25 cellular contexts compared by ENCODE assay signal in the genomic region with DNA sequence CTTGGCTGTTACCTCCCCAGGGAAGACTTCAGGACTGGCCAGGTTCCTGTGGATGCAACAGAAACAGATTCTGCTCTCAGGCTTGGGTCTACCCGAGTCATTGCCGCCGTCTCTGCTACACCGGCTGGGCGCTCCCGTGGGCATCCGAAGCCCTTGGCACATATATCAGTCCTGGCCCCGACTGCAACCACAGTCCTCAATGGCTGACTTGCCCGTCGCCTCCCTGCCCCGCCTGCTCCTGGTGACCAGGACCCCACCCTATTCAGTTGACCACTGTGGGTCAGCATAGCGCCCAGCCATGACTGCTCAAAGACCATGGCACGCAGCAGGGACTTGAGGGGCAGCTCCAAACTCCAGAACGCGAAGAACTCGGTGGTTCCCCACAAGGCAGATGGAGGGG. TPM values are rescaled to one million over a fixed set of nuclear protein-coding genes. Genes with fewer than 3 reads are reported as not detected.
"Had no signal": no experiment of that assay in that cellular context is flagged by ENCODE, and none has a peak within 500 bp of the region (broad histone marks: within the 10 kb centered on the region; RNA-seq: fewer than 3 reads in every experiment).

No MANE protein-coding gene starts in this region.

- DNase-seq: IMR-90, Karpas-422, KG1, MG63, NCI-H1092, NCI-H1105 treated with DMSO at 0.1 percent for 48 hours, NCI-H1417 treated with DMSO at 0.1 percent for 48 hours, NCI-H146, NCI-H1694 treated with DMSO at 0.1 percent for 48 hours, NCI-H1930, NCI-H2081, NCI-H2171, NCI-H226, NCI-H446, NCI-H510A, NCI-H524 treated with DMSO at 0.1 percent for 48 hours, NCI-H69, NCI-H774, Right ventricle myocardium superior, RPMI8226, SK-N-SH had no signal

- H3K9me3 ChIP-seq: MG63, SK-N-SH had no signal

- H3K4me3 ChIP-seq: MG63 had no signal

- H3K4me2 ChIP-seq: SK-N-SH had no signal

- H3K36me3 ChIP-seq: MG63 had no signal

- FAIRE-seq: HepG2, RCC 7860 had no signal

- H3K9ac ChIP-seq: SK-N-SH had no signal

RNA-seq across cellular contexts. Expression of gene SLC22A11, which starts 29.4 kb away (rescaled TPM):
- total RNA-seq: HT1080, IMR-90, Right ventricle myocardium superior, SK-MEL-5 had no signal
- polyA plus RNA-seq: IMR-90, SK-N-SH had no signal
